8 cellular contexts compared by ENCODE assay signal in the genomic region with DNA sequence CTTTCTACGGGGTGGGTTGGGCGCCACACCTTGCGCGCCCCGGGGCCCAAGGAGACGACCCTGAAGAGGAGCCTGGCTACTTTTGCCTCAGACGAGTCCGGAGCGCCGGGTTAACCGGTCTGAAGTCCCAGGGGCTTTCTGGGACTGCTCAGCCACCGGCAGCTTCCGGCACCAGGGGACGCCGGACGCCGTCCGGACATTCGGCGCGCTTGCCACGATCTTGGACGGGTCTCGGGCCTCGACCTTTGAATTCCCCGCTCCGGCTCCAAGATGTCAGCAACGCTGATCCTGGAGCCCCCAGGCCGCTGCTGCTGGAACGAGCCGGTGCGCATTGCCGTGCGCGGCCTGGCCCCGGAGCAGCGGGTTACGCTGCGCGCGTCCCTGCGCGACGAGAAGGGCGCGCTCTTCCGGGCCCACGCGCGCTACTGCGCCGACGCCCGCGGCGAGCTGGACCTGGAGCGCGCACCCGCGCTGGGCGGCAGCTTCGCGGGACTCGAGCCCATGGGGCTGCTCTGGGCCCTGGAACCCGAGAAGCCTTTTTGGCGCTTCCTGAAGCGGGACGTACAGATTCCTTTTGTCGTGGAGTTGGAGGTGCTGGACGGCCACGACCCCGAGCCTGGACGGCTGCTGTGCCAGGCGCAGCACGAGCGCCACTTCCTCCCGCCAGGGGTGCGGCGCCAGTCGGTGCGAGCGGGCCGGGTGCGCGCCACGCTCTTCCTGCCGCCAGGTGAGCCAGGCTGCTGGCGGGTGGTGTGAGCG. TPM values are rescaled to one million over a fixed set of nuclear protein-coding genes. Genes with fewer than 3 reads are reported as not detected.
DNase-seq lines count a peak whose midpoint lies in the region; TF ChIP-seq lines count a peak whose summit lies in the region.

A gene with protein sequence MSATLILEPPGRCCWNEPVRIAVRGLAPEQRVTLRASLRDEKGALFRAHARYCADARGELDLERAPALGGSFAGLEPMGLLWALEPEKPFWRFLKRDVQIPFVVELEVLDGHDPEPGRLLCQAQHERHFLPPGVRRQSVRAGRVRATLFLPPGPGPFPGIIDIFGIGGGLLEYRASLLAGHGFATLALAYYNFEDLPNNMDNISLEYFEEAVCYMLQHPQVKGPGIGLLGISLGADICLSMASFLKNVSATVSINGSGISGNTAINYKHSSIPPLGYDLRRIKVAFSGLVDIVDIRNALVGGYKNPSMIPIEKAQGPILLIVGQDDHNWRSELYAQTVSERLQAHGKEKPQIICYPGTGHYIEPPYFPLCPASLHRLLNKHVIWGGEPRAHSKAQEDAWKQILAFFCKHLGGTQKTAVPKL (plus strand): TSS at position 184 of the 759 bp plus-strand sequence. CDS start 87 bp downstream, at position 271.

- H3K4me3 ChIP-seq in HFF-Myc (replicated peaks; ENCODE audit: low read depth, low read length) (peak within 1 kb of the TSS; percentile 31), adipocyte (ENCODE audit: low read length) (peak within 1 kb of the TSS; percentile 86), iPS-11a (ENCODE audit: low read depth, low read length) (peak within 1 kb of the TSS; percentile 52), skeletal muscle satellite cell (ENCODE audit: low read length) (peak within 1 kb of the TSS; percentile 78)

- H3K9ac ChIP-seq in adipocyte (ENCODE audit: low read length): peak within 1 kb of the TSS; percentile 83
- peak within 1 kb of the TSS; percentile 71 for H3K9ac ChIP-seq in skeletal muscle satellite cell (ENCODE audit: low read depth, low read length)

- H3K9me3 ChIP-seq in adipocyte (ENCODE audit: control insufficient read depth, low read length) (no peaks in the 10 kb centered on the region), skeletal muscle satellite cell (replicated peaks; ENCODE audit: low read length) (no peaks in the 10 kb centered on the region)

- DNase-seq in DMS79 treated with DMSO at 0.1 percent for 48 hours (lab: John Stamatoyannopoulos, UW) (peak; percentile 61), HFF-Myc (ENCODE audit: extremely low read depth, low read depth) (no peak), SK-N-DZ (ENCODE audit: low spot score) (peak; percentile 21), adipocyte (ENCODE audit: low read depth) (peak; percentile 35), SHP77 (lab: John Stamatoyannopoulos, UW) (no peak)
- no peak for DNase-seq in NK-92 treated with Interleukin-12 subunit alpha and Interleukin-12 subunit beta, amount 100 ng/mL, for 24 hours (lab: John Stamatoyannopoulos, UW)

- H3K27me3 ChIP-seq in adipocyte (replicated peaks; ENCODE audit: control insufficient read depth, insufficient read depth, low read length): no peaks in the 10 kb centered on the region
- no peaks in the 10 kb centered on the region for H3K27me3 ChIP-seq in skeletal muscle satellite cell (ENCODE audit: control insufficient read depth, insufficient read depth, low read length)

- H3K36me3 ChIP-seq in adipocyte (ENCODE audit: control insufficient read depth, insufficient read depth, low read length, severe bottlenecking) (no peaks in the 10 kb centered on the region), skeletal muscle satellite cell (ENCODE audit: insufficient read depth, low read length) (no peaks in the 10 kb centered on the region)

- peak within 1 kb of the TSS; percentile 89 for H3K4me2 ChIP-seq in skeletal muscle satellite cell (ENCODE audit: low read length)

- H3K4me1 ChIP-seq in adipocyte (ENCODE audit: control insufficient read depth, insufficient read depth, low read length) (peaks cover 3% of the 10 kb centered on the region), skeletal muscle satellite cell (ENCODE audit: control insufficient read depth, insufficient read depth, low read length) (peaks cover 10% of the 10 kb centered on the region)

- TF ChIP-seq CTCF in HFF-Myc (IDR thresholded peaks at IDR 0.05; ENCODE audit: low read depth, low read length, missing control alignments): no peak

RNA-seq across cellular contexts. Expression of the gene that starts here (rescaled TPM):
- 0.31 and 0.43 TPM in 2 replicates for polyA plus RNA-seq in SK-N-DZ (2014; cell fraction: cytosol; rRNA removed)
- 0.18 and 0.60 TPM in 2 replicates for polyA plus RNA-seq in SK-N-DZ (2014; cell fraction: nucleus; rRNA removed)
- 0.25 and 0.44 TPM in 2 replicates for total RNA-seq in skeletal muscle satellite cell (2012; rRNA removed)

Comparison
In these comparisons a context has a peak if more than half of its experiments do, and no peak if none do; other contexts are left out.
1. DNase-seq: peak in DMS79 treated with DMSO at 0.1 percent for 48 hours (single experiment), SK-N-DZ (single experiment) and adipocyte (single experiment); none in HFF-Myc (single experiment), SHP77 (0 of 2) and NK-92 treated with Interleukin-12 subunit alpha and Interleukin-12 subunit beta, amount 100 ng/mL, for 24 hours (single experiment).
2. H3K4me3 ChIP-seq: peak in every context shown above with its lines; median percentile 86 in adipocyte; 78 in skeletal muscle satellite cell; 52 in iPS-11a; 31 in HFF-Myc.